1 cellular context compared by ENCODE assay signal in genomic region chr6:111199935-111200822, GRCh38.
TF ChIP-seq lines count a peak whose summit lies in the region.

No MANE protein-coding gene starts in this region.

TF ChIP-seq in GM12878, 131 proteins besides CTCF, POLR2A, EP300 and RAD21 (continued from another document):
- TF ChIP-seq ZBTB40 (IDR thresholded peaks at IDR 0.05; ENCODE audit: borderline replicate concordance) (no peak), NFYA (IDR thresholded peaks at IDR 0.05; ENCODE audit: borderline replicate concordance, low read depth, low read length) (no peak), TCF7 (IDR thresholded peaks at IDR 0.05; ENCODE audit: borderline replicate concordance) (no peak), ZBED1 (IDR thresholded peaks at IDR 0.05; ENCODE audit: borderline replicate concordance) (no peak), SIN3A (IDR thresholded peaks at IDR 0.05; ENCODE audit: low read depth, low read length) (no peak), E2F4 (IDR thresholded peaks at IDR 0.05; ENCODE audit: low read depth, low read length) (no peak), SMARCA5 (IDR thresholded peaks at IDR 0.05) (no peak), IRF3 (IDR thresholded peaks at IDR 0.05) (no peak), NRF1 (conservative IDR thresholded peaks at IDR 0.05; ENCODE audit: low read depth, low read length) (no peak), RAD51 (IDR thresholded peaks at IDR 0.05) (no peak), MEF2A (IDR thresholded peaks at IDR 0.05; ENCODE audit: insufficient read depth, low read depth, low read length) (no peak), CREM (IDR thresholded peaks at IDR 0.05; ENCODE audit: low read depth) (no peak), BCLAF1 (IDR thresholded peaks at IDR 0.05) (no peak)
